Comparison of ENCODE assay signal across 1 cellular context in the genomic region with DNA sequence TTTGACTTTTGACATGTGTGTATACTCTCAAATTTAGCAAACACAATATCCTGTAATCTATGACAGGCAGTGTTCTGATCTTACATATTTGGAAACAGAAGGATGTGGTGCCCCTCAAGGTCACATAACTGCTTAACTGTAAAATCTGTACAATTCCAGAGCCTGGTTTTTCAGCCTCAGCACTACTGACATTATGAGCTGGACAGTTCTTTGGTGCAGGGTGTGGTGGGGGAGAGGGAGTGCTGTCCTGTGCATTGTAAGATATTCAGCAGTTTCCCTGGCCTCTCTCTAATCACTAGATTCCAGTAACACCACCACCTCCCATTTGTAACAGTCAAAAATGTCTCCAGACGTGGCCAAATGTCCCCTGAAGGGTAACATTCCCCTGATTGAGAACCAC.
TF ChIP-seq lines count a peak whose summit lies in the region.

No MANE protein-coding gene starts in this region.

TF ChIP-seq in IMR-90, 13 proteins besides CTCF, POLR2A, EP300 and RAD21 (continued from another document):
- TF ChIP-seq, protein P1, sequence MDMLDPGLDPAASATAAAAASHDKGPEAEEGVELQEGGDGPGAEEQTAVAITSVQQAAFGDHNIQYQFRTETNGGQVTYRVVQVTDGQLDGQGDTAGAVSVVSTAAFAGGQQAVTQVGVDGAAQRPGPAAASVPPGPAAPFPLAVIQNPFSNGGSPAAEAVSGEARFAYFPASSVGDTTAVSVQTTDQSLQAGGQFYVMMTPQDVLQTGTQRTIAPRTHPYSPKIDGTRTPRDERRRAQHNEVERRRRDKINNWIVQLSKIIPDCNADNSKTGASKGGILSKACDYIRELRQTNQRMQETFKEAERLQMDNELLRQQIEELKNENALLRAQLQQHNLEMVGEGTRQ (IDR thresholded peaks at IDR 0.05; ENCODE audit: low read depth, low read length), result no peak
- TF ChIP-seq NFE2L2 (IDR thresholded peaks at IDR 0.05; ENCODE audit: low read depth, low read length), result no peak
- no peak for TF ChIP-seq SMC3 (IDR thresholded peaks at IDR 0.05; ENCODE audit: low read depth, low read length)
- TF ChIP-seq MAFK (IDR thresholded peaks at IDR 0.05; ENCODE audit: low read depth, low read length), result no peak
TF ChIP-seq in IMR-90: peak in this region for 0.
